In the genomic region with DNA sequence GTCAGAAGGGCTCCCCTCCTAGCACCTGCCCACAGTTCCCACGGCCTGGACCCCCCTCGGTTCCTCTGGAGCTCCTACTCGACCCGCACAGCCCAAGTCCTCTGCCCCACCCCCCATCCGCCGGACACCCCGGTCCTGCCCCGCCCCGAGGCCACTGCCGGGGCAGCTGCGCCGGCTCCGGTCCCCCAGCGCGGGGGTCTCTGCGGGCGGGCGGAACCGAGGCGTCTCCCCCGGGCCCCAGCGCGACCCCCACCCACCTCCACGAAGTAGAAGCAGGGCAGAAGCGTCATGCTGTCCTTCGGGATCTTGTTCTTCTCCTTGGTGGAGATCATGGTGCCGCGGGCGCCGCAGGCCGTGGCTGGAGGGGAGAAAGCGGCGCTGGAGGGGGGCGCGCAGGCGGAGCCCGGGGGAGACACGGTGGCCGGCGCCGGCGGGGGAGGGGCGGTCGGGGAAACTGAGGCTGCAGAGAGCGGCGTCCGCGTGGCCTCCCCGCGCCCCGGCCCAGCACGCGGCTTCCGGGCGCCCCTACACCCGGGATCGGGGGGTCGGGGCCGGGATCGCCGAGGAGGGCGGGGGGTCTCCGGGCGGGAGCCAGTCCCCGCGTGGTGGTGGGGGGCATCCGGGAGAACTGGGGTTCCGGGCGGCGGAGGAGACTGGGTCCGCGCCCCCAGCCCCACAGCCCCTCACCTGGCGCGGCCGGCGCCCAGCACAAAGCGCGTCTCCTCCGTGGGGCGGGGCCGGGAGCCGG, we compare ENCODE assay signal across 1 cellular context.
TF ChIP-seq lines count a peak whose summit lies in the region.

Gene PLPPR3, minus strand, starts transcription at position 728 of the 748 bp plus-strand sequence. Its CDS starts 396 bp downstream, at position 332.

TF ChIP-seq in K562, 482 proteins besides CTCF, POLR2A, EP300 and RAD21 (continued from another document):
- TF ChIP-seq PCBP1 (IDR thresholded peaks at IDR 0.05; ENCODE audit: low read depth, low read length, poor library complexity, severe bottlenecking) (peak; percentile 34), NRF1 (conservative IDR thresholded peaks at IDR 0.05 in 1 of 2, IDR thresholded peaks at IDR 0.05 in 1 of 2) (peak; percentile 20 to 26; a peak in 1 of 4 replicates), E2F6 (IDR thresholded peaks at IDR 0.05; ENCODE audit: borderline replicate concordance in 1 of 2, extremely low read depth in 1 of 2, insufficient read depth in 1 of 2, insufficient read length in 1 of 2, low read depth in 1 of 2, low read length in 1 of 2, poor library complexity in 1 of 2, severe bottlenecking in 1 of 2) (peak in 1 of 2 experiments; percentile 50), CXXC5 (CRISPR knock-in tag; IDR thresholded peaks at IDR 0.05) (0 out of 2 replicates have a peak, but pooled peaks have one; percentile 15), EGR1 (conservative IDR thresholded peaks at IDR 0.05) (no peak), BRD4 (IDR thresholded peaks at IDR 0.05) (peak; percentile 52; the same call in 1 of the 2 replicates), RBFOX2 (IDR thresholded peaks at IDR 0.05; ENCODE audit: low read depth, low read length) (peak; percentile 69), TBP (optimal IDR thresholded peaks at IDR 0.05; ENCODE audit: low read depth, low read length) (peak; percentile 15), ZBTB7A (IDR thresholded peaks at IDR 0.05; ENCODE audit: borderline replicate concordance, control insufficient read depth, low read depth, low read length) (peak; percentile 94), ZFX (CRISPR knock-in tag; IDR thresholded peaks at IDR 0.05) (peak; percentile 60), ZNF197 (CRISPR knock-in tag; IDR thresholded peaks at IDR 0.05; ENCODE audit: low read depth) (no peak), MAZ (CRISPR knock-in tag; conservative IDR thresholded peaks at IDR 0.05 in 1 of 2, IDR thresholded peaks at IDR 0.05 in 1 of 2) (peak in 1 of 2 experiments; percentile 37; a peak in 2 of 4 replicates), NKRF (IDR thresholded peaks at IDR 0.05; ENCODE audit: borderline replicate concordance) (no peak), PHF8 (IDR thresholded peaks at IDR 0.05; ENCODE audit: borderline replicate concordance, low read length) (peak; percentile 54; the same call in 1 of the 2 replicates), POLR2G (IDR thresholded peaks at IDR 0.05; ENCODE audit: low read depth, low read length) (peak; percentile 70), PRDM10 (IDR thresholded peaks at IDR 0.05; ENCODE audit: partially characterized antibody) (peak; percentile 65), SIN3A (IDR thresholded peaks at IDR 0.05; ENCODE audit: borderline replicate concordance in 2 of 2, control insufficient read depth in 1 of 2, low read depth in 2 of 2, low read length in 2 of 2) (no peak), HSF4 (CRISPR knock-in tag; IDR thresholded peaks at IDR 0.05; ENCODE audit: borderline replicate concordance) (no peak), ADNP (tag; IDR thresholded peaks at IDR 0.05) (no peak), HNRNPUL1 (IDR thresholded peaks at IDR 0.05; ENCODE audit: low read length) (no peak), GABPB1 (CRISPR knock-in tag; IDR thresholded peaks at IDR 0.05) (no peak), TAF1 (IDR thresholded peaks at IDR 0.05; ENCODE audit: control insufficient read depth, extremely low read depth, insufficient read depth, low read length, severe bottlenecking) (peak; percentile 38), ZNF592 (IDR thresholded peaks at IDR 0.05) (0 out of 2 replicates have a peak, but pooled peaks have one; percentile 19)
- TF ChIP-seq, protein P1, sequence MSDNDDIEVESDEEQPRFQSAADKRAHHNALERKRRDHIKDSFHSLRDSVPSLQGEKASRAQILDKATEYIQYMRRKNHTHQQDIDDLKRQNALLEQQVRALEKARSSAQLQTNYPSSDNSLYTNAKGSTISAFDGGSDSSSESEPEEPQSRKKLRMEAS (CRISPR knock-in tag; IDR thresholded peaks at IDR 0.05): peak; percentile 43; the same call in 1 of the 2 replicates
- TF ChIP-seq, protein P2, sequence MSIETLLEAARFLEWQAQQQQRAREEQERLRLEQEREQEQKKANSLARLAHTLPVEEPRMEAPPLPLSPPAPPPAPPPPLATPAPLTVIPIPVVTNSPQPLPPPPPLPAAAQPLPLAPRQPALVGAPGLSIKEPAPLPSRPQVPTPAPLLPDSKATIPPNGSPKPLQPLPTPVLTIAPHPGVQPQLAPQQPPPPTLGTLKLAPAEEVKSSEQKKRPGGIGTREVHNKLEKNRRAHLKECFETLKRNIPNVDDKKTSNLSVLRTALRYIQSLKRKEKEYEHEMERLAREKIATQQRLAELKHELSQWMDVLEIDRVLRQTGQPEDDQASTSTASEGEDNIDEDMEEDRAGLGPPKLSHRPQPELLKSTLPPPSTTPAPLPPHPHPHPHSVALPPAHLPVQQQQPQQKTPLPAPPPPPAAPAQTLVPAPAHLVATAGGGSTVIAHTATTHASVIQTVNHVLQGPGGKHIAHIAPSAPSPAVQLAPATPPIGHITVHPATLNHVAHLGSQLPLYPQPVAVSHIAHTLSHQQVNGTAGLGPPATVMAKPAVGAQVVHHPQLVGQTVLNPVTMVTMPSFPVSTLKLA (conservative IDR thresholded peaks at IDR 0.05): 0 out of 4 replicates have a peak, but pooled peaks of 1 of the 2 experiments have one; percentile 47
- TF ChIP-seq, protein P3, sequence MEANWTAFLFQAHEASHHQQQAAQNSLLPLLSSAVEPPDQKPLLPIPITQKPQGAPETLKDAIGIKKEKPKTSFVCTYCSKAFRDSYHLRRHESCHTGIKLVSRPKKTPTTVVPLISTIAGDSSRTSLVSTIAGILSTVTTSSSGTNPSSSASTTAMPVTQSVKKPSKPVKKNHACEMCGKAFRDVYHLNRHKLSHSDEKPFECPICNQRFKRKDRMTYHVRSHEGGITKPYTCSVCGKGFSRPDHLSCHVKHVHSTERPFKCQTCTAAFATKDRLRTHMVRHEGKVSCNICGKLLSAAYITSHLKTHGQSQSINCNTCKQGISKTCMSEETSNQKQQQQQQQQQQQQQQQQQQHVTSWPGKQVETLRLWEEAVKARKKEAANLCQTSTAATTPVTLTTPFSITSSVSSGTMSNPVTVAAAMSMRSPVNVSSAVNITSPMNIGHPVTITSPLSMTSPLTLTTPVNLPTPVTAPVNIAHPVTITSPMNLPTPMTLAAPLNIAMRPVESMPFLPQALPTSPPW (CRISPR knock-in tag; IDR thresholded peaks at IDR 0.05): peak; percentile 56
